In the genomic region with DNA sequence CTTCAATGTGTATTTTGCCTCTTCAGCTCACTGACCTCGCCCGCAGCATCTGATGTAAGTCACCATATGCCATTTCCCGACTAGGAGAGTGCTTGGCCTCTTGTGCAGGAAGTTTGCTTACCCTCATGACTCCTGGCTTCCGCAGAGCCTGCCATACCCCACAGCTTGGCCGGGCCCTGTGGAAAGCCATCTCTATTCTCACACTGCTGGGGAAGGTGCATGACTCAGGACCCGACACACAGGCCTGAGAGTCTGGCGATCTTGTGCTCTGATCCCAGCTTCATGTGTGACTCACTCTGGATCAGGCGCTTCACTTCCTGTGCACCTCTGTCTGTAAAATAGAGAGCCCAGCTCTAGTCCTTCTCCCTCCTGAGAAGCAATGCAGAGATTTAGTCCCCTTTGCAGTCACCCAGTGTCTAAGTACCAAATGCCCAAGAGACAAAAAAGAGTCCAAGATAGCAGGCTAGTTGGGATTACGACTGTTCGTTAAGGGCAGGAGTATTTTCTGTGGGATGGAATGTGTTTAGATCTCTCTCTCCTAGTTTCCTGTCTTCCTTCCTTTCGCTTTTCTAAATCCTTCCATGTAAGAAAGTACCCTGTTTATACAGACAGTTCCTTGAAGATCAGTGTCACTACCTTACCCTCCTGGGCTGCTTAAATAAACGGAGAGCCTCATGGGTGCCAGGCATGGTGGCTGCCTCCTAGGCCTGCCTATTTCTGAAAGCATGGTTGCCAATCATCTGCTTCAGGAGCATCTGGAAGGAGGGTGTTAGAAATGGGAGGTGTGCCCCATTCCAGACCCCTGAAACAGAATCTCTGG, we compare ENCODE assay signal across 8 cellular contexts.
DNase-seq lines count a peak whose midpoint lies in the region; ATAC-seq, FAIRE-seq and TF ChIP-seq lines count a peak whose summit lies in the region.

No MANE protein-coding gene starts in this region.

- no peaks in the 10 kb centered on the region for H3K27me3 Mint-ChIP-seq in stimulated activated naive CD8-positive, alpha-beta T cell treated with anti-CD3 and anti-CD28 coated beads, Interleukin-15, amount 100 ng/mL, for 72 hours
- no peaks in the 10 kb centered on the region for H3K27me3 Mint-ChIP-seq in activated T-helper 17 cell treated with anti-CD3 and anti-CD28 coated beads, Interleukin-2, amount 50 U/mL, for 72 hours

- no peak for TF ChIP-seq POLR2A in erythroblast (IDR thresholded peaks at IDR 0.05; ENCODE audit: low read length)

- H3K27ac ChIP-seq in kidney (ENCODE audit: low read depth in 2 of 2, low read length in 2 of 2), result no peak overlapping the region

- no peak for FAIRE-seq in kidney (lab: Jason Lieb, UNC)

- H3K4me3 Mint-ChIP-seq in stimulated activated naive CD8-positive, alpha-beta T cell treated with anti-CD3 and anti-CD28 coated beads, Interleukin-15, amount 100 ng/mL, for 72 hours, result no peak overlapping the region
- no peak overlapping the region for H3K4me3 Mint-ChIP-seq in activated T-helper 17 cell treated with anti-CD3 and anti-CD28 coated beads, Interleukin-2, amount 50 U/mL, for 72 hours

- no peaks in the 10 kb centered on the region for H3K4me1 Mint-ChIP-seq in stimulated activated naive CD8-positive, alpha-beta T cell treated with anti-CD3 and anti-CD28 coated beads, Interleukin-15, amount 100 ng/mL, for 72 hours
- no peaks in the 10 kb centered on the region for H3K4me1 Mint-ChIP-seq in activated T-helper 17 cell treated with anti-CD3 and anti-CD28 coated beads, Interleukin-2, amount 50 U/mL, for 72 hours

- intact Hi-C loops in kidney (cut with DNase I), result no loop called here

- peaks cover 0 to 6% of the 10 kb centered on the region in 2 donors for H3K36me3 ChIP-seq in kidney (ENCODE audit: control insufficient read depth in 1 of 2, insufficient read depth in 2 of 2, low read length in 2 of 2)

- no peak for DNase-seq in stimulated activated naive CD8-positive, alpha-beta T cell treated with anti-CD3 and anti-CD28 coated beads, Interleukin-15, Interleukin-2, amounts not matched to agents 100 U/mL and 50 U/mL, for 24 hours
- no peak for DNase-seq in stimulated activated naive CD8-positive, alpha-beta T cell treated with anti-CD3 and anti-CD28 coated beads, Interleukin-15, amount 100 ng/mL, for 72 hours
- DNase-seq in kidney (peak; percentile 76), erythroblast (lab: John Stamatoyannopoulos, UW) (no peak), NCI-H187 treated with DMSO at 0.1 percent for 48 hours (lab: John Stamatoyannopoulos, UW) (no peak), cerebellar nuclear complex (lab: John Stamatoyannopoulos, UW) (no peak), iPS-NIHi11 (ENCODE audit: low spot score) (no peak)

- H3K9me3 Mint-ChIP-seq in stimulated activated naive CD8-positive, alpha-beta T cell treated with anti-CD3 and anti-CD28 coated beads, Interleukin-15, amount 100 ng/mL, for 72 hours, result no peaks in the 10 kb centered on the region
- H3K9me3 Mint-ChIP-seq in activated T-helper 17 cell treated with anti-CD3 and anti-CD28 coated beads, Interleukin-2, amount 50 U/mL, for 72 hours, result no peaks in the 10 kb centered on the region

- no peak overlapping the region for H3K4me3 ChIP-seq in kidney (ENCODE audit: low read length in 2 of 2)

- no peak overlapping the region for H3K9ac ChIP-seq in kidney (ENCODE audit: low read length in 2 of 2)

- H3K27ac Mint-ChIP-seq in stimulated activated naive CD8-positive, alpha-beta T cell treated with anti-CD3 and anti-CD28 coated beads, Interleukin-15, amount 100 ng/mL, for 72 hours, result peak overlapping the region in 1 of 2 donors; percentile 7
- H3K27ac Mint-ChIP-seq in activated T-helper 17 cell treated with anti-CD3 and anti-CD28 coated beads, Interleukin-2, amount 50 U/mL, for 72 hours, result no peak overlapping the region

- peak; percentile 49 for ATAC-seq in stimulated activated naive CD8-positive, alpha-beta T cell treated with anti-CD3 and anti-CD28 coated beads, Interleukin-15, Interleukin-2, amounts not matched to agents 100 U/mL and 50 U/mL, for 24 hours
- ATAC-seq in stimulated activated naive CD8-positive, alpha-beta T cell treated with anti-CD3 and anti-CD28 coated beads, Interleukin-15, amount 100 ng/mL, for 72 hours, result no peak
- peak; percentile 42 for ATAC-seq in activated T-helper 17 cell treated with anti-CD3 and anti-CD28 coated beads, Interleukin-2, amount 50 U/mL, for 72 hours (replicated peaks)

- TF ChIP-seq CTCF in kidney (IDR thresholded peaks at IDR 0.05; ENCODE audit: borderline replicate concordance, extremely low read depth, insufficient read depth), result no peak

- no peaks in the 10 kb centered on the region for H3K9me3 ChIP-seq in kidney (ENCODE audit: control insufficient read depth in 1 of 2, low read length in 2 of 2)

- H3K4me1 ChIP-seq in kidney (ENCODE audit: control insufficient read depth in 1 of 2, insufficient read depth in 1 of 2, low read depth in 1 of 2, low read length in 2 of 2), result no peaks in the 10 kb centered on the region

- H3K36me3 Mint-ChIP-seq in activated T-helper 17 cell treated with anti-CD3 and anti-CD28 coated beads, Interleukin-2, amount 50 U/mL, for 72 hours (ENCODE audit: low read depth), result no peaks in the 10 kb centered on the region
